13 cellular contexts compared by ENCODE assay signal in the genomic region with DNA sequence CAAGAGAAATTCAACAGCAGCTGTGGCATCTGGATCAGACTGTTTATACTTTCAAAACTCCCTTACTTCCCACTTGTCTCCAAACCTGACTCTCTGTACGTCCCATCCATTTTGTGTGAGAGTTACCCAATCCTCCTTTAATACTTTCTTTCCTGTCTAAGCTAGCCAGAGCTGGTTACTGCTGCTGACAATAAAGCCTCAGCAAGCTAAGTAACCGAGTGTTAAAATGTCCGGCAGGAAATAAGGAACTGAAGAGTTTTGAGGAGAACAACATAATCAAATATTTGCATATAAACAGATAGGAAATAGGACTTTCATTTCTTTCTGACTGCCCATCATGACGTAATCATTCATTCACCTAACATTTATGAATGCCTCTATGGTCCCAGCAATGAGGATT. TPM values are rescaled to one million over a fixed set of nuclear protein-coding genes. Genes with fewer than 3 reads are reported as not detected.
A peak's percentile ranks its signal among the peaks of the same experiment; 100 is the strongest.
DNase-seq lines count a peak whose midpoint lies in the region; ATAC-seq and FAIRE-seq lines count a peak whose summit lies in the region.
"Had no signal": no experiment of that assay in that cellular context is flagged by ENCODE, and none has a peak within 500 bp of the region (broad histone marks: within the 10 kb centered on the region; RNA-seq: fewer than 3 reads in every experiment).

No MANE protein-coding gene starts in this region.

- peaks cover 17% of the 10 kb centered on the region for H3K9me3 Mint-ChIP-seq in activated T-helper 1 cell treated with anti-CD3 and anti-CD28 coated beads, Interleukin-12 subunit alpha, Interleukin-12 subunit beta, Interleukin-2, Interleukin-4 antibody, amounts not matched to agents 30 ng/mL and 10 ng/mL and 1 ng/mL, durations not matched to agents 14 hours and 24 hours and 36 hours
- H3K9me3 Mint-ChIP-seq in memory B cell: no peaks in the 10 kb centered on the region
- H3K9me3 Mint-ChIP-seq: CD8-positive, alpha-beta memory T cell had no signal

- peaks cover 0 to 47% (median 13%) of the 10 kb centered on the region in 11 experiments; a peak in 16 of 22 replicates for H4K20me1 ChIP-seq in BLaER1 treated with 17β-estradiol and CSF1 and Interleukin-3, amounts not matched to agents 10 nM and 100 nM

- no peaks in the 10 kb centered on the region for H3K27me3 Mint-ChIP-seq in activated T-helper 1 cell treated with anti-CD3 and anti-CD28 coated beads, Interleukin-12 subunit alpha, Interleukin-12 subunit beta, Interleukin-2, Interleukin-4 antibody, amounts not matched to agents 30 ng/mL and 10 ng/mL and 1 ng/mL, durations not matched to agents 14 hours and 24 hours and 36 hours (ENCODE audit: insufficient read depth)
- H3K27me3 Mint-ChIP-seq in memory B cell: no peaks in the 10 kb centered on the region
- H3K27me3 Mint-ChIP-seq: CD8-positive, alpha-beta memory T cell; naive B cell had no signal

- H3K4me1 Mint-ChIP-seq in activated T-helper 1 cell treated with anti-CD3 and anti-CD28 coated beads, Interleukin-12 subunit alpha, Interleukin-12 subunit beta, Interleukin-2, Interleukin-4 antibody, amounts not matched to agents 30 ng/mL and 10 ng/mL and 1 ng/mL, durations not matched to agents 14 hours and 24 hours and 36 hours (ENCODE audit: low read depth): peaks cover 77% of the 10 kb centered on the region
- peaks cover 33% of the 10 kb centered on the region for H3K4me1 Mint-ChIP-seq in memory B cell

- H3K4me3 Mint-ChIP-seq in activated T-helper 1 cell treated with anti-CD3 and anti-CD28 coated beads, Interleukin-12 subunit alpha, Interleukin-12 subunit beta, Interleukin-2, Interleukin-4 antibody, amounts not matched to agents 30 ng/mL and 10 ng/mL and 1 ng/mL, durations not matched to agents 14 hours and 24 hours and 36 hours: no peak overlapping the region
- H3K4me3 Mint-ChIP-seq in memory B cell: no peak overlapping the region
- H3K4me3 Mint-ChIP-seq: CD8-positive, alpha-beta memory T cell; naive B cell had no signal

- H3K4me3 ChIP-seq in BLaER1 treated with 17β-estradiol and CSF1 and Interleukin-3, amounts not matched to agents 10 nM and 100 nM: peak overlapping the region in 4 of 10 experiments; percentile 3 to 29 (median 11); a peak in 3 of 20 replicates
- H3K4me3 ChIP-seq: skin epidermis had no signal

- H3K4me1 ChIP-seq in BLaER1 treated with 17β-estradiol and CSF1 and Interleukin-3, amounts not matched to agents 10 nM and 100 nM: peaks cover 0 to 82% (median 21%) of the 10 kb centered on the region in 10 experiments; a peak in 14 of 20 replicates

- intact Hi-C loops in activated T-helper 1 cell treated with anti-CD3 and anti-CD28 coated beads, Interleukin-12 subunit alpha, Interleukin-12 subunit beta, Interleukin-2, Interleukin-4 antibody, amounts not matched to agents 30 ng/mL and 10 ng/mL and 1 ng/mL, durations not matched to agents 14 hours and 24 hours and 36 hours (cut with micrococcal nuclease): no loop called here

- peaks cover 54% of the 10 kb centered on the region for H3K36me3 Mint-ChIP-seq in activated T-helper 1 cell treated with anti-CD3 and anti-CD28 coated beads, Interleukin-12 subunit alpha, Interleukin-12 subunit beta, Interleukin-2, Interleukin-4 antibody, amounts not matched to agents 30 ng/mL and 10 ng/mL and 1 ng/mL, durations not matched to agents 14 hours and 24 hours and 36 hours (ENCODE audit: low read depth)
- H3K36me3 Mint-ChIP-seq in memory B cell: peaks cover 26% of the 10 kb centered on the region

- H3K9ac ChIP-seq in BLaER1 treated with 17β-estradiol and CSF1 and Interleukin-3, amounts not matched to agents 10 nM and 100 nM: peak overlapping the region in 5 of 11 experiments; percentile 0 to 52 (median 26); a peak in 7 of 22 replicates

- peaks cover 46 to 93% (median 67%) of the 10 kb centered on the region in 11 experiments for H3K36me3 ChIP-seq in BLaER1 treated with 17β-estradiol and CSF1 and Interleukin-3, amounts not matched to agents 10 nM and 100 nM

- peak overlapping the region; percentile 18 for H3K27ac Mint-ChIP-seq in activated T-helper 1 cell treated with anti-CD3 and anti-CD28 coated beads, Interleukin-12 subunit alpha, Interleukin-12 subunit beta, Interleukin-2, Interleukin-4 antibody, amounts not matched to agents 30 ng/mL and 10 ng/mL and 1 ng/mL, durations not matched to agents 14 hours and 24 hours and 36 hours
- H3K27ac Mint-ChIP-seq in memory B cell: peak overlapping the region; percentile 33

- ATAC-seq in HG02885 (IDR thresholded peaks at IDR 0.05; ENCODE audit: poor library complexity, unreplicated experiment) (peak; percentile 48), memory B cell (ENCODE audit: low read depth) (peak; percentile 56), GM19452 (IDR thresholded peaks at IDR 0.05; ENCODE audit: unreplicated experiment) (no peak)

- H3K27me3 ChIP-seq in BLaER1 treated with 17β-estradiol and CSF1 and Interleukin-3, amounts not matched to agents 10 nM and 100 nM: no peaks in the 10 kb centered on the region

- H3K4me2 ChIP-seq in BLaER1 treated with 17β-estradiol and CSF1 and Interleukin-3, amounts not matched to agents 10 nM and 100 nM: peak overlapping the region in 7 of 11 experiments; percentile 4 to 54 (median 25); a peak in 10 of 22 replicates

- peak overlapping the region; percentile 72 to 91 (median 78); a peak in 21 of 22 replicates for H3K27ac ChIP-seq in BLaER1 treated with 17β-estradiol and CSF1 and Interleukin-3, amounts not matched to agents 10 nM and 100 nM

- no peak for DNase-seq in activated T-helper 1 cell treated with anti-CD3 and anti-CD28 coated beads, Interleukin-12 subunit alpha, Interleukin-12 subunit beta, Interleukin-2, Interleukin-4 antibody, amounts not matched to agents 30 ng/mL and 10 ng/mL and 1 ng/mL, durations not matched to agents 14 hours and 24 hours and 36 hours (ENCODE audit: low spot score)
- DNase-seq in memory B cell (ENCODE audit: low spot score in 2 of 2) (no peak), HTR-8/SVneo (ENCODE audit: insufficient read length, low spot score) (no peak), nucleus accumbens (lab: John Stamatoyannopoulos, UW) (no peak)
- DNase-seq in activated CD4-positive, CD25-positive, alpha-beta regulatory T cell (lab: John Stamatoyannopoulos, UW): no peak
- DNase-seq: CD8-positive, alpha-beta memory T cell; naive B cell; NCI-H1436 treated with DMSO at 0.1 percent for 48 hours had no signal

- peaks cover 15 to 62% (median 28%) of the 10 kb centered on the region in 11 experiments; a peak in 21 of 22 replicates for H3K9me3 ChIP-seq in BLaER1 treated with 17β-estradiol and CSF1 and Interleukin-3, amounts not matched to agents 10 nM and 100 nM (replicated peaks in 1 of 11)

- no peak for FAIRE-seq in HTR-8/SVneo (lab: Jason Lieb, UNC)
- FAIRE-seq: endothelial cell of umbilical vein had no signal

RNA-seq across cellular contexts. Expression of gene TMEM30A, which starts 11.6 kb away (rescaled TPM):
- 66.6 and 67.2 TPM in 2 replicates for total RNA-seq in activated T-helper 1 cell treated with anti-CD3 and anti-CD28 coated beads, Interleukin-12 subunit alpha, Interleukin-12 subunit beta, Interleukin-2, Interleukin-4 antibody, amounts not matched to agents 30 ng/mL and 10 ng/mL and 1 ng/mL, durations not matched to agents 14 hours and 24 hours and 36 hours

RNA-seq across cellular contexts. Expression of gene COX7A2, which starts 29.4 kb away (rescaled TPM):
- total RNA-seq in activated T-helper 1 cell treated with anti-CD3 and anti-CD28 coated beads, Interleukin-12 subunit alpha, Interleukin-12 subunit beta, Interleukin-2, Interleukin-4 antibody, amounts not matched to agents 30 ng/mL and 10 ng/mL and 1 ng/mL, durations not matched to agents 14 hours and 24 hours and 36 hours: 495 and 497 TPM in 2 replicates
